In the genomic region with DNA sequence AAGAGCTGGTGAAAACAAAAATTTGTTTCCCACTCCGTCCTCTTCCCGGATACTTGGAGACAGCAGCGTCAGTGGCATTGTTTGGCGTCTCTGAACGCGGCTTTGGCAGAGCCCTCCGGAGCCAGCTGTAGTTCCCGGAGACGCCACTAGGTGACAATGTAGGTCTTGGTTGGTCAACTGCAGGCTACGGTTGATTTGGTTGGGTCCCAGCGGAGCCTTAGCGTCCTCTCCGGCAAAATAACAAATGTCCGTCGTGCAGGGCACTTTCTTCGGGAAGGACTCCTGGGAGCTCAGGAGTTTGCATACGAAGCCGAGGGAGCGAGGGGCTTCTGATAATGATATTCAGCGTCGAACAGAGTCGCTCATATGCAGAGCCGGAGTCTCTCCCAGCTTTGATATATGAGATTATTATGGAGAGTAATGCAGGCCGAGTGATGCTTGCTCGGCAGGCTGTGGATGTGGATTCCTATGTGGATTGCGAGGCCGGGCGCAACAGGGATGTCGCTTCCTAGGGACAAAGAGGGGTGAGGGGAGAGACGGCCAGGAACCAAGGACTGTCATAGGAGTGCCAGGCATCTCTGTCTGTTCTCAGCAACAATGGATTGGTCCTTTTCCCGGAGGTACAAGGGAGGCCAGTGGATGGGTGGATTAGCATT, we compare ENCODE assay signal across 8 cellular contexts.
DNase-seq lines count a peak whose midpoint lies in the region; ATAC-seq, FAIRE-seq and TF ChIP-seq lines count a peak whose summit lies in the region.

No MANE protein-coding gene starts in this region.

- TF ChIP-seq RAD21 in Ishikawa (IDR thresholded peaks at IDR 0.05; ENCODE audit: low read depth) (peak; percentile 85), neural cell (conservative IDR thresholded peaks at IDR 0.05) (peak; percentile 81)

- H3K9me3 Mint-ChIP-seq in stimulated activated naive CD8-positive, alpha-beta T cell treated with anti-CD3 and anti-CD28 coated beads, Interleukin-15, Interleukin-2, amounts not matched to agents 100 ng/mL and 50 ng/mL, for 24 hours: no peaks in the 10 kb centered on the region

- H3K27ac Mint-ChIP-seq in stimulated activated naive CD8-positive, alpha-beta T cell treated with anti-CD3 and anti-CD28 coated beads, Interleukin-15, Interleukin-2, amounts not matched to agents 100 ng/mL and 50 ng/mL, for 24 hours: no peak overlapping the region

- peaks cover 6% of the 10 kb centered on the region; the same call in 1 of the 2 replicates for H3K4me1 ChIP-seq in Panc1 (ENCODE audit: control insufficient read depth, insufficient read depth, low read length)

- DNase-seq in D721Med (ENCODE audit: insufficient read length, low spot score) (peak; percentile 66), Panc1 (ENCODE audit: low read depth, low spot score) (peak; percentile 79), fibroblast of villous mesenchyme (ENCODE audit: low read depth) (peak; percentile 76)
- peak; percentile 48 to 68 for DNase-seq in activated T-helper 1 cell treated with anti-CD3 and anti-CD28 coated beads, Interleukin-2, amount 50 U/mL, for 16 hours (ENCODE audit: low read depth in 1 of 2, low spot score in 1 of 2)

- H3K27me3 Mint-ChIP-seq in stimulated activated naive CD8-positive, alpha-beta T cell treated with anti-CD3 and anti-CD28 coated beads, Interleukin-15, Interleukin-2, amounts not matched to agents 100 ng/mL and 50 ng/mL, for 24 hours: peaks cover 37% of the 10 kb centered on the region

- H3K27ac ChIP-seq in Panc1 (ENCODE audit: low read length): no peak overlapping the region
- H3K27ac ChIP-seq in neural cell (ENCODE audit: low read length): no peak overlapping the region

- peak overlapping the region; percentile 1 for H2AFZ ChIP-seq in neural cell (ENCODE audit: low read depth, low read length)

- no TSS peak for BruUV-seq in Panc1 (replicated peaks; lab: Mats Ljungman, UMichigan)

- H3K4me1 Mint-ChIP-seq in stimulated activated naive CD8-positive, alpha-beta T cell treated with anti-CD3 and anti-CD28 coated beads, Interleukin-15, Interleukin-2, amounts not matched to agents 100 ng/mL and 50 ng/mL, for 24 hours (ENCODE audit: low read depth): peaks cover 8% of the 10 kb centered on the region

- in situ Hi-C loops in Panc1 (cut with HindIII; ENCODE audit: low pct_unique_long_range_greater_than_20kb, low sequenced_read_pairs): no loop called here

- intact Hi-C loops in Panc1 (cut with micrococcal nuclease; ENCODE audit: unreplicated experiment): loop anchor here (5.0 to 10.0 kb wide), 2 partner anchors 75 to 942 kb away; no protein-coding TSS in a partner anchor

- H3K36me3 ChIP-seq in Panc1 (ENCODE audit: control insufficient read depth, insufficient read depth, low read length) (no peaks in the 10 kb centered on the region), neural cell (ENCODE audit: insufficient read depth, low read length) (no peaks in the 10 kb centered on the region)

- H3K4me2 ChIP-seq in neural cell (ENCODE audit: low read length): no peak overlapping the region

- no peaks in the 10 kb centered on the region for H3K79me2 ChIP-seq in neural cell (replicated peaks; ENCODE audit: insufficient read depth, low read length)

- no peak for FAIRE-seq in D721Med (lab: Jason Lieb, UNC)

- POLR2A ChIA-PET in Panc1 (lab: Charles Lee): no interaction called here

- H4K20me1 ChIP-seq in neural cell (ENCODE audit: insufficient read depth): no peaks in the 10 kb centered on the region

- H3K9me2 ChIP-seq in neural cell (ENCODE audit: insufficient read depth, low read length): no peaks in the 10 kb centered on the region

- H3K9ac ChIP-seq in neural cell (ENCODE audit: low read length): peak overlapping the region; percentile 43

- TF ChIP-seq EP300 in Ishikawa (IDR thresholded peaks at IDR 0.05; ENCODE audit: borderline replicate concordance) (no peak), neural cell (conservative IDR thresholded peaks at IDR 0.05; ENCODE audit: poor library complexity, severe bottlenecking) (no peak)

- CTCF ChIA-PET in Panc1 (lab: Charles Lee): interaction anchor here (0.6 to 1.2 kb wide), 5 partner anchors 19 to 720 kb away, joined by 3 to 5 read pairs (median 4); no protein-coding TSS in a partner anchor

- no peaks in the 10 kb centered on the region for H3K9me3 ChIP-seq in Panc1 (ENCODE audit: control insufficient read depth, insufficient read depth, low read depth, low read length)
- no peaks in the 10 kb centered on the region for H3K9me3 ChIP-seq in neural cell (ENCODE audit: low read length)

- H3K4me3 ChIP-seq in Panc1 (ENCODE audit: low read depth in 2 of 2, low read length in 2 of 2): peak overlapping the region; percentile 13 to 17; a peak in 3 of 4 replicates
- peak overlapping the region; percentile 51 for H3K4me3 ChIP-seq in fibroblast of villous mesenchyme (ENCODE audit: low read depth, low read length)
- peak overlapping the region; percentile 62 for H3K4me3 ChIP-seq in neural cell (ENCODE audit: low read length)

- H3K4me3 Mint-ChIP-seq in stimulated activated naive CD8-positive, alpha-beta T cell treated with anti-CD3 and anti-CD28 coated beads, Interleukin-15, Interleukin-2, amounts not matched to agents 100 ng/mL and 50 ng/mL, for 24 hours: peak overlapping the region; percentile 30

- TF ChIP-seq CTCF in D721Med (IDR thresholded peaks at IDR 0.05; ENCODE audit: insufficient read depth, missing control alignments) (peak; percentile 91), Panc1 (IDR thresholded peaks at IDR 0.05) (peak; percentile 97), fibroblast of villous mesenchyme (IDR thresholded peaks at IDR 0.05; ENCODE audit: insufficient read depth, low read depth, low read length) (peak; percentile 96), neural cell (IDR thresholded peaks at IDR 0.05; ENCODE audit: poor library complexity, severe bottlenecking) (peak; percentile 91)

- ATAC-seq in GM21515 (IDR thresholded peaks at IDR 0.05; ENCODE audit: unreplicated experiment) (peak; percentile 74), Panc1 (peak; percentile 91)

- no peaks in the 10 kb centered on the region for H3K36me3 Mint-ChIP-seq in stimulated activated naive CD8-positive, alpha-beta T cell treated with anti-CD3 and anti-CD28 coated beads, Interleukin-15, Interleukin-2, amounts not matched to agents 100 ng/mL and 50 ng/mL, for 24 hours (ENCODE audit: low read depth)

- peaks cover 8% of the 10 kb centered on the region; the same call in 1 of the 2 replicates for H3K27me3 ChIP-seq in Panc1 (ENCODE audit: control insufficient read depth, insufficient read depth, low read length)
- H3K27me3 ChIP-seq in neural cell (ENCODE audit: insufficient read depth, low read depth, low read length): no peaks in the 10 kb centered on the region

- H3F3A ChIP-seq in neural cell (ENCODE audit: insufficient read depth, low read length, poor library complexity, severe bottlenecking): no peaks in the 10 kb centered on the region

TF ChIP-seq in Ishikawa, 13 proteins besides CTCF, POLR2A, EP300 and RAD21:
- TF ChIP-seq, protein P1, sequence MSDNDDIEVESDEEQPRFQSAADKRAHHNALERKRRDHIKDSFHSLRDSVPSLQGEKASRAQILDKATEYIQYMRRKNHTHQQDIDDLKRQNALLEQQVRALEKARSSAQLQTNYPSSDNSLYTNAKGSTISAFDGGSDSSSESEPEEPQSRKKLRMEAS (IDR thresholded peaks at IDR 0.05): peak; percentile 27; the same call in 1 of the 2 replicates
- no peak for TF ChIP-seq EGR1 (IDR thresholded peaks at IDR 0.05)

TF ChIP-seq in neural cell, 6 proteins besides CTCF, POLR2A, EP300 and RAD21:
- TF ChIP-seq SMC3 (conservative IDR thresholded peaks at IDR 0.05; ENCODE audit: poor library complexity) (peak; percentile 81), MXI1 (conservative IDR thresholded peaks at IDR 0.05; ENCODE audit: poor library complexity, severe bottlenecking) (no peak), POLR2AphosphoS5 (IDR thresholded peaks at IDR 0.05) (no peak)
